Comparison of ENCODE assay signal across 2 cellular contexts in genomic region chr9:94613003-94613402, GRCh38.
TF ChIP-seq lines count a peak whose summit lies in the region.

No MANE protein-coding gene starts in this region.

TF ChIP-seq in K562, 482 proteins besides CTCF, POLR2A, EP300 and RAD21 (continues in another document):
- TF ChIP-seq SREBF1 (IDR thresholded peaks at IDR 0.05; ENCODE audit: borderline replicate concordance, low read depth, low read length) (no peak), BDP1 (IDR thresholded peaks at IDR 0.05; ENCODE audit: insufficient read depth, insufficient read length) (no peak), RBM39 (optimal IDR thresholded peaks at IDR 0.05; ENCODE audit: low read depth, low read length) (no peak), ZFX (CRISPR knock-in tag; IDR thresholded peaks at IDR 0.05) (no peak), ZBTB9 (CRISPR knock-in tag; IDR thresholded peaks at IDR 0.05) (no peak), RBM22 (IDR thresholded peaks at IDR 0.05; ENCODE audit: low read depth, low read length, poor library complexity, severe bottlenecking) (no peak), HMG20B (CRISPR knock-in tag; IDR thresholded peaks at IDR 0.05) (no peak), ZNF133 (CRISPR knock-in tag; IDR thresholded peaks at IDR 0.05) (no peak), MEIS2 (IDR thresholded peaks at IDR 0.05; ENCODE audit: partially characterized antibody) (no peak), SAP30 (IDR thresholded peaks at IDR 0.05; ENCODE audit: borderline replicate concordance, insufficient read depth, low read depth, low read length, poor library complexity, severe bottlenecking) (no peak), ZNF561 (CRISPR knock-in tag; conservative IDR thresholded peaks at IDR 0.05) (no peak)
- TF ChIP-seq, protein P1, sequence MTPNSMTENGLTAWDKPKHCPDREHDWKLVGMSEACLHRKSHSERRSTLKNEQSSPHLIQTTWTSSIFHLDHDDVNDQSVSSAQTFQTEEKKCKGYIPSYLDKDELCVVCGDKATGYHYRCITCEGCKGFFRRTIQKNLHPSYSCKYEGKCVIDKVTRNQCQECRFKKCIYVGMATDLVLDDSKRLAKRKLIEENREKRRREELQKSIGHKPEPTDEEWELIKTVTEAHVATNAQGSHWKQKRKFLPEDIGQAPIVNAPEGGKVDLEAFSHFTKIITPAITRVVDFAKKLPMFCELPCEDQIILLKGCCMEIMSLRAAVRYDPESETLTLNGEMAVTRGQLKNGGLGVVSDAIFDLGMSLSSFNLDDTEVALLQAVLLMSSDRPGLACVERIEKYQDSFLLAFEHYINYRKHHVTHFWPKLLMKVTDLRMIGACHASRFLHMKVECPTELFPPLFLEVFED (CRISPR knock-in tag; conservative IDR thresholded peaks at IDR 0.05): no peak
- TF ChIP-seq, protein P2, sequence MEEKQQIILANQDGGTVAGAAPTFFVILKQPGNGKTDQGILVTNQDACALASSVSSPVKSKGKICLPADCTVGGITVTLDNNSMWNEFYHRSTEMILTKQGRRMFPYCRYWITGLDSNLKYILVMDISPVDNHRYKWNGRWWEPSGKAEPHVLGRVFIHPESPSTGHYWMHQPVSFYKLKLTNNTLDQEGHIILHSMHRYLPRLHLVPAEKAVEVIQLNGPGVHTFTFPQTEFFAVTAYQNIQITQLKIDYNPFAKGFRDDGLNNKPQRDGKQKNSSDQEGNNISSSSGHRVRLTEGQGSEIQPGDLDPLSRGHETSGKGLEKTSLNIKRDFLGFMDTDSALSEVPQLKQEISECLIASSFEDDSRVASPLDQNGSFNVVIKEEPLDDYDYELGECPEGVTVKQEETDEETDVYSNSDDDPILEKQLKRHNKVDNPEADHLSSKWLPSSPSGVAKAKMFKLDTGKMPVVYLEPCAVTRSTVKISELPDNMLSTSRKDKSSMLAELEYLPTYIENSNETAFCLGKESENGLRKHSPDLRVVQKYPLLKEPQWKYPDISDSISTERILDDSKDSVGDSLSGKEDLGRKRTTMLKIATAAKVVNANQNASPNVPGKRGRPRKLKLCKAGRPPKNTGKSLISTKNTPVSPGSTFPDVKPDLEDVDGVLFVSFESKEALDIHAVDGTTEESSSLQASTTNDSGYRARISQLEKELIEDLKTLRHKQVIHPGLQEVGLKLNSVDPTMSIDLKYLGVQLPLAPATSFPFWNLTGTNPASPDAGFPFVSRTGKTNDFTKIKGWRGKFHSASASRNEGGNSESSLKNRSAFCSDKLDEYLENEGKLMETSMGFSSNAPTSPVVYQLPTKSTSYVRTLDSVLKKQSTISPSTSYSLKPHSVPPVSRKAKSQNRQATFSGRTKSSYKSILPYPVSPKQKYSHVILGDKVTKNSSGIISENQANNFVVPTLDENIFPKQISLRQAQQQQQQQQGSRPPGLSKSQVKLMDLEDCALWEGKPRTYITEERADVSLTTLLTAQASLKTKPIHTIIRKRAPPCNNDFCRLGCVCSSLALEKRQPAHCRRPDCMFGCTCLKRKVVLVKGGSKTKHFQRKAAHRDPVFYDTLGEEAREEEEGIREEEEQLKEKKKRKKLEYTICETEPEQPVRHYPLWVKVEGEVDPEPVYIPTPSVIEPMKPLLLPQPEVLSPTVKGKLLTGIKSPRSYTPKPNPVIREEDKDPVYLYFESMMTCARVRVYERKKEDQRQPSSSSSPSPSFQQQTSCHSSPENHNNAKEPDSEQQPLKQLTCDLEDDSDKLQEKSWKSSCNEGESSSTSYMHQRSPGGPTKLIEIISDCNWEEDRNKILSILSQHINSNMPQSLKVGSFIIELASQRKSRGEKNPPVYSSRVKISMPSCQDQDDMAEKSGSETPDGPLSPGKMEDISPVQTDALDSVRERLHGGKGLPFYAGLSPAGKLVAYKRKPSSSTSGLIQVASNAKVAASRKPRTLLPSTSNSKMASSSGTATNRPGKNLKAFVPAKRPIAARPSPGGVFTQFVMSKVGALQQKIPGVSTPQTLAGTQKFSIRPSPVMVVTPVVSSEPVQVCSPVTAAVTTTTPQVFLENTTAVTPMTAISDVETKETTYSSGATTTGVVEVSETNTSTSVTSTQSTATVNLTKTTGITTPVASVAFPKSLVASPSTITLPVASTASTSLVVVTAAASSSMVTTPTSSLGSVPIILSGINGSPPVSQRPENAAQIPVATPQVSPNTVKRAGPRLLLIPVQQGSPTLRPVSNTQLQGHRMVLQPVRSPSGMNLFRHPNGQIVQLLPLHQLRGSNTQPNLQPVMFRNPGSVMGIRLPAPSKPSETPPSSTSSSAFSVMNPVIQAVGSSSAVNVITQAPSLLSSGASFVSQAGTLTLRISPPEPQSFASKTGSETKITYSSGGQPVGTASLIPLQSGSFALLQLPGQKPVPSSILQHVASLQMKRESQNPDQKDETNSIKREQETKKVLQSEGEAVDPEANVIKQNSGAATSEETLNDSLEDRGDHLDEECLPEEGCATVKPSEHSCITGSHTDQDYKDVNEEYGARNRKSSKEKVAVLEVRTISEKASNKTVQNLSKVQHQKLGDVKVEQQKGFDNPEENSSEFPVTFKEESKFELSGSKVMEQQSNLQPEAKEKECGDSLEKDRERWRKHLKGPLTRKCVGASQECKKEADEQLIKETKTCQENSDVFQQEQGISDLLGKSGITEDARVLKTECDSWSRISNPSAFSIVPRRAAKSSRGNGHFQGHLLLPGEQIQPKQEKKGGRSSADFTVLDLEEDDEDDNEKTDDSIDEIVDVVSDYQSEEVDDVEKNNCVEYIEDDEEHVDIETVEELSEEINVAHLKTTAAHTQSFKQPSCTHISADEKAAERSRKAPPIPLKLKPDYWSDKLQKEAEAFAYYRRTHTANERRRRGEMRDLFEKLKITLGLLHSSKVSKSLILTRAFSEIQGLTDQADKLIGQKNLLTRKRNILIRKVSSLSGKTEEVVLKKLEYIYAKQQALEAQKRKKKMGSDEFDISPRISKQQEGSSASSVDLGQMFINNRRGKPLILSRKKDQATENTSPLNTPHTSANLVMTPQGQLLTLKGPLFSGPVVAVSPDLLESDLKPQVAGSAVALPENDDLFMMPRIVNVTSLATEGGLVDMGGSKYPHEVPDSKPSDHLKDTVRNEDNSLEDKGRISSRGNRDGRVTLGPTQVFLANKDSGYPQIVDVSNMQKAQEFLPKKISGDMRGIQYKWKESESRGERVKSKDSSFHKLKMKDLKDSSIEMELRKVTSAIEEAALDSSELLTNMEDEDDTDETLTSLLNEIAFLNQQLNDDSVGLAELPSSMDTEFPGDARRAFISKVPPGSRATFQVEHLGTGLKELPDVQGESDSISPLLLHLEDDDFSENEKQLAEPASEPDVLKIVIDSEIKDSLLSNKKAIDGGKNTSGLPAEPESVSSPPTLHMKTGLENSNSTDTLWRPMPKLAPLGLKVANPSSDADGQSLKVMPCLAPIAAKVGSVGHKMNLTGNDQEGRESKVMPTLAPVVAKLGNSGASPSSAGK (IDR thresholded peaks at IDR 0.05): no peak

TF ChIP-seq in liver, 16 proteins besides CTCF, POLR2A, EP300 and RAD21:
- TF ChIP-seq, protein P3, sequence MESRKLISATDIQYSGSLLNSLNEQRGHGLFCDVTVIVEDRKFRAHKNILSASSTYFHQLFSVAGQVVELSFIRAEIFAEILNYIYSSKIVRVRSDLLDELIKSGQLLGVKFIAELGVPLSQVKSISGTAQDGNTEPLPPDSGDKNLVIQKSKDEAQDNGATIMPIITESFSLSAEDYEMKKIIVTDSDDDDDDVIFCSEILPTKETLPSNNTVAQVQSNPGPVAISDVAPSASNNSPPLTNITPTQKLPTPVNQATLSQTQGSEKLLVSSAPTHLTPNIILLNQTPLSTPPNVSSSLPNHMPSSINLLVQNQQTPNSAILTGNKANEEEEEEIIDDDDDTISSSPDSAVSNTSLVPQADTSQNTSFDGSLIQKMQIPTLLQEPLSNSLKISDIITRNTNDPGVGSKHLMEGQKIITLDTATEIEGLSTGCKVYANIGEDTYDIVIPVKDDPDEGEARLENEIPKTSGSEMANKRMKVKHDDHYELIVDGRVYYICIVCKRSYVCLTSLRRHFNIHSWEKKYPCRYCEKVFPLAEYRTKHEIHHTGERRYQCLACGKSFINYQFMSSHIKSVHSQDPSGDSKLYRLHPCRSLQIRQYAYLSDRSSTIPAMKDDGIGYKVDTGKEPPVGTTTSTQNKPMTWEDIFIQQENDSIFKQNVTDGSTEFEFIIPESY (IDR thresholded peaks at IDR 0.05): no peak
- TF ChIP-seq EGR1 (IDR thresholded peaks at IDR 0.05; ENCODE audit: low read depth in 2 of 2): no peak
- TF ChIP-seq FOXA1 (IDR thresholded peaks at IDR 0.05): no peak
- TF ChIP-seq RXRA (IDR thresholded peaks at IDR 0.05): no peak
- TF ChIP-seq, protein P4, sequence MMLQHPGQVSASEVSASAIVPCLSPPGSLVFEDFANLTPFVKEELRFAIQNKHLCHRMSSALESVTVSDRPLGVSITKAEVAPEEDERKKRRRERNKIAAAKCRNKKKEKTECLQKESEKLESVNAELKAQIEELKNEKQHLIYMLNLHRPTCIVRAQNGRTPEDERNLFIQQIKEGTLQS (IDR thresholded peaks at IDR 0.05): no peak
- TF ChIP-seq HNF4A (conservative IDR thresholded peaks at IDR 0.05): no peak
